ENCODE assay signal across 8 cellular contexts in the genomic region with DNA sequence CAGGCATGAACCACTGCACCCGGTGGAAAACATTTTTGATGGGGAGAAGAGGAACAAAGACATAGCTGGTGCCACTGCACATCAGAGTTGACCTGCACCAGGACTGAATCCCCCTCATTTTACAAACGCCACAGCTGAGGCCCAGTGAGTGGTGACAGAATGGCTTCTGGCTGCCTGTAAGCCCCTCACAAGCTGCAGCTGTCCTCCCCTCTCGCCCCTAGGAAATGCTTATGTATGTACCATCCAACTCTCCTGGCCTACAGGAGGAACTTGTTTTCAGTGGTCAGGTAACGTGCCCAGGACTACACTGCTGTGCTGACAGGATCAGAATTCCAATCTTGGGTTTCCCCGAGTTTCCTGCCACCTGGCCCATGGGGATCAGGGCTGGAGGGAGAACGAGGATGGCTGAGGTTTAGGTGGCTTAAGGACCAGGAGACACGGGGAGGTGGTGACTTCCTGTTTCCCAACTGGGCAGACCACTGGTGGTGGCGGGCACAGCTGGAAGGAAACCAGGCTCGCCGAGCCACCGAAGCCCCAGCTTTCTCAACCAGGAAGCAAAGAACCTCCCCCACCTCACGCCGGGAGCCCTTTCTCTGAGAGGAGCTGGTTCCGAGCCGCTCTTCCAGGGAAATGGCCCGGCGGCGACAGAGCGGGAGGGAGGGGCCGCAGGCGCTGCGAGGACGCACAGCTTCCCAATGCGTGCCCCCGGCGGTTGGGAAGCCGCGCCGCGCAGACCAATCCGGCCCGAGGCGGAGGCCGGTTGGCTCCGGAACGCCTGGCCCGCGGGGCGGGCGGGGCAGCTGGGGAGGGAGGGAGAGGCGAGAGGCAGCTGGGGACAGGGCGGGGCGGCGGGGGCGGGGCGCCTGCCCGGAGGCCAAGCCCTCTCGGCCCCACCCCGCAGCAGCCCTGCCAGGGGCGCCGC. TPM values are rescaled to one million over a fixed set of nuclear protein-coding genes. Genes with fewer than 3 reads are reported as not detected.
DNase-seq lines count a peak whose midpoint lies in the region; ATAC-seq and TF ChIP-seq lines count a peak whose summit lies in the region.

No MANE protein-coding gene starts in this region.

- ATAC-seq in GM21528 (IDR thresholded peaks at IDR 0.05; ENCODE audit: low FRiP score, unreplicated experiment), result peak; percentile 52

- peaks cover 13% of the 10 kb centered on the region for H3K4me1 ChIP-seq in PC-9 (replicated peaks; ENCODE audit: insufficient read depth)
- H3K4me1 ChIP-seq in subcutaneous abdominal adipose tissue (ENCODE audit: control insufficient read depth in 5 of 5, insufficient read depth in 5 of 5, low read length in 5 of 5), result peaks cover 0 to 46% (median 27%) of the 10 kb centered on the region in 5 donors

- POLR2A ChIA-PET in PC-9 (lab: Charles Lee; ENCODE audit: unreplicated experiment), result interaction anchor here (0.6 to 1.0 kb wide), 11 partner anchors 10 to 783 kb away, joined by 3 to 18 read pairs (median 4); no protein-coding TSS in a partner anchor

- TF ChIP-seq CTCF in PC-9 (conservative IDR thresholded peaks at IDR 0.05) (no peak), foreskin fibroblast (IDR thresholded peaks at IDR 0.05; ENCODE audit: low read depth, low read length) (no peak), neural crest cell (conservative IDR thresholded peaks at IDR 0.05) (no peak)

- no peaks in the 10 kb centered on the region for H4K20me1 ChIP-seq in PC-9 (ENCODE audit: insufficient read depth)

- H3K9me2 ChIP-seq in PC-9 (ENCODE audit: insufficient read depth), result no peaks in the 10 kb centered on the region

- intact Hi-C loops in PC-9 (cut with micrococcal nuclease; ENCODE audit: unreplicated experiment), result loop anchor here (1.0 kb wide), 2 partner anchors 27 to 94 kb away; no protein-coding TSS in a partner anchor

- H3K9me3 Mint-ChIP-seq in neural crest cell, result no peaks in the 10 kb centered on the region

- H3K36me3 Mint-ChIP-seq in neural crest cell (ENCODE audit: low read depth), result peaks cover 2% of the 10 kb centered on the region

- peak overlapping the region; percentile 60 for H3K27ac Mint-ChIP-seq in neural crest cell (ENCODE audit: unreplicated experiment)

- 0 out of 2 replicates have a peak, but pooled peaks cover 5% of the 10 kb centered on the region for H3K79me2 ChIP-seq in PC-9 (ENCODE audit: low read depth)

- H3K27ac ChIP-seq in PC-9, result peak overlapping the region; percentile 33
- H3K27ac ChIP-seq in subcutaneous abdominal adipose tissue (ENCODE audit: low read depth, low read length), result peak overlapping the region; percentile 91

- peak overlapping the region; percentile 81 for H3K4me2 ChIP-seq in PC-9

- peak; percentile 70 for DNase-seq in DMS153 treated with DMSO at 0.1 percent for 48 hours (lab: John Stamatoyannopoulos, UW; ENCODE audit: unreplicated experiment)
- peak; percentile 72 for DNase-seq in Jurkat, Clone E6-1 (ENCODE audit: low read depth, low spot score)
- DNase-seq in PC-9, result peak; percentile 80 to 98
- DNase-seq in activated gamma-delta T cell treated with Interleukin-2 at 50 U/mL for 16 hours, result peak; percentile 70
- peak; percentile 95 to 99 for DNase-seq in foreskin fibroblast
- peak; percentile 84 for DNase-seq in neural crest cell (ENCODE audit: low read depth, low spot score)

- H2AFZ ChIP-seq in PC-9, result peak overlapping the region; percentile 85

- H3K4me1 Mint-ChIP-seq in neural crest cell, result peaks cover 8% of the 10 kb centered on the region

- H3K9me3 ChIP-seq in PC-9 (ENCODE audit: insufficient read depth, low read depth) (no peaks in the 10 kb centered on the region), subcutaneous abdominal adipose tissue (ENCODE audit: control insufficient read depth in 5 of 5, low read length in 5 of 5) (peaks cover 0 to 4% (median 0%) of the 10 kb centered on the region in 5 donors)

- BruUV-seq in PC-9 (replicated peaks; lab: Mats Ljungman, UMichigan), result TSS peak; percentile 96

- CTCF ChIA-PET in PC-9 (lab: Charles Lee), result interaction anchor here (0.5 to 1.2 kb wide), 8 partner anchors 9 to 527 kb away, joined by 3 to 9 read pairs (median 4); a partner anchor contains a TSS

- peak overlapping the region; percentile 53 to 86 (median 72) for H3K9ac ChIP-seq in subcutaneous abdominal adipose tissue (ENCODE audit: low read length in 5 of 5)

- H3K36me3 ChIP-seq in PC-9 (ENCODE audit: low read depth), result no peaks in the 10 kb centered on the region
- peaks cover 0 to 53% (median 37%) of the 10 kb centered on the region in 5 donors for H3K36me3 ChIP-seq in subcutaneous abdominal adipose tissue (ENCODE audit: control insufficient read depth in 5 of 5, insufficient read depth in 5 of 5, low read length in 5 of 5)

- H3K4me3 Mint-ChIP-seq in neural crest cell, result peak overlapping the region; percentile 86

- peaks cover 18% of the 10 kb centered on the region; the same call in 1 of the 2 replicates for H3F3A ChIP-seq in PC-9 (ENCODE audit: insufficient read depth, low read depth)

- peak overlapping the region; percentile 73 for H3K4me3 ChIP-seq in Jurkat, Clone E6-1 (ENCODE audit: low read length)
- peak overlapping the region; percentile 99 for H3K4me3 ChIP-seq in PC-9
- H3K4me3 ChIP-seq in foreskin fibroblast (ENCODE audit: low read depth in 1 of 2, low read length in 2 of 2), result peak overlapping the region; percentile 82 to 83
- peak overlapping the region; percentile 66 to 77 (median 75) for H3K4me3 ChIP-seq in subcutaneous abdominal adipose tissue (ENCODE audit: low read depth in 1 of 5, low read length in 5 of 5)

- H3K27me3 ChIP-seq in PC-9 (ENCODE audit: insufficient read depth, low read depth) (no peaks in the 10 kb centered on the region), subcutaneous abdominal adipose tissue (ENCODE audit: control insufficient read depth in 5 of 5, insufficient read depth in 4 of 5, low read length in 5 of 5) (no peaks in the 10 kb centered on the region)

- H3K27me3 Mint-ChIP-seq in neural crest cell (ENCODE audit: low read depth), result no peaks in the 10 kb centered on the region

RNA-seq across cellular contexts. Expression of a gene that starts 1.0 kb away (rescaled TPM):
- 28.2 TPM for polyA plus RNA-seq in Jurkat, Clone E6-1 (2012; ENCODE audit: insufficient read depth, insufficient read length)
- total RNA-seq in PC-9 (2021) (13.8 and 26.6 TPM in 2 replicates), neural crest cell (36.2 and 37.2 TPM in 2 replicates)

RNA-seq across cellular contexts. Expression of a gene that starts 12.6 kb away (rescaled TPM):
- polyA plus RNA-seq in Jurkat, Clone E6-1 (2012; ENCODE audit: insufficient read depth, insufficient read length), result 35.1 TPM
- 42.1 and 42.9 TPM in 2 replicates for total RNA-seq in PC-9 (2021)
- 34.3 and 35.8 TPM in 2 replicates for total RNA-seq in neural crest cell

Comparison
In these comparisons a context has a peak if more than half of its experiments do, and no peak if none do; other contexts are left out.
1. Peak in every context shown above with its lines: DNase-seq, ATAC-seq, H3K4me3 ChIP-seq and H3K27ac ChIP-seq.